Comparison of ENCODE assay signal across 34 cellular contexts in the genomic region with DNA sequence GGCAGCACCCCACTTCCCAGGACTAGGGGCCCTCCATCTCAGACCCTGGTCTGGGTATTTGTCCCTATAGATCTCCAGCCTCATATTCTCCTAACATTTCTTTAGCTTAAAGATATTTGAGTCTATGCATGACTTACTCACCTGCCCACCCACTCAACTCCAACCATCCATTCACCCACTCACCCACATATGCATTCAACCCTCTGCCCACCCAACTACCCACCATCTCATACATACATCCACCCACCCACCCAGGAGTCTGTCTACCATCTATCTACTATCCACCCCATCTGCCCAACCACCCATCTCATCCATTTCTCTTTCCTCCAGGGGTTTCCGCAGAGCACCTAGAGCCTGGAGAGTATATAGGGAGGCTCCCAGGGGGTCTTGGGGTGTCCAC. TPM values are rescaled to one million over a fixed set of nuclear protein-coding genes. Genes with fewer than 3 reads are reported as not detected.
DNase-seq lines count a peak whose midpoint lies in the region; TF ChIP-seq lines count a peak whose summit lies in the region.
"Had no signal": no experiment of that assay in that cellular context is flagged by ENCODE, and none has a peak within 500 bp of the region (broad histone marks: within the 10 kb centered on the region; RNA-seq: fewer than 3 reads in every experiment).

No MANE protein-coding gene starts in this region.

- H3K9ac ChIP-seq in OCI-LY3 (ENCODE audit: low read length) = no peak overlapping the region
- H3K9ac ChIP-seq: BLaER1; BLaER1 treated with 17β-estradiol and CSF1 and Interleukin-3, amounts not matched to agents 10 nM and 100 nM had no signal

- H3K4me1 Mint-ChIP-seq in dendritic cell treated with granulocyte-macrophage colony-stimulating factor and Interleukin-4, amounts not matched to agents 40 ng/mL and 50 ng/mL, for 4 days (ENCODE audit: low read depth) = peaks cover 50% of the 10 kb centered on the region
- H3K4me1 Mint-ChIP-seq: B cell; CD4-positive, alpha-beta memory T cell; CD4-positive, CD25-positive, alpha-beta regulatory T cell; CD8-positive, alpha-beta memory T cell had no signal

- TF ChIP-seq CTCF in HEK293 (tag by site-specific recombination; IDR thresholded peaks at IDR 0.05) (no peak), OCI-LY3 (IDR thresholded peaks at IDR 0.05; ENCODE audit: low read depth, low read length) (no peak), esophagus squamous epithelium (IDR thresholded peaks at IDR 0.05) (no peak), GM13977 (IDR thresholded peaks at IDR 0.05; ENCODE audit: extremely low read depth, insufficient read depth, missing control alignments) (no peak)

- CTCF ChIA-PET in HEK293 (lab: Yijun Ruan, JAX) = interaction anchor here (0.7 to 1.4 kb wide), 2 partner anchors 10 to 99 kb away, joined by 3 to 5 read pairs; no protein-coding TSS in a partner anchor

- no peaks in the 10 kb centered on the region for H3K79me2 ChIP-seq in OCI-LY3 (ENCODE audit: low read length)

- no peak overlapping the region for H3K4me3 ChIP-seq in HEK293 (ENCODE audit: low read depth, low read length)
- no peak overlapping the region for H3K4me3 ChIP-seq in OCI-LY3 (ENCODE audit: low read length)
- H3K4me3 ChIP-seq in esophagus squamous epithelium = no peak overlapping the region
- H3K4me3 ChIP-seq: A549; BLaER1; BLaER1 treated with 17β-estradiol and CSF1 and Interleukin-3, amounts not matched to agents 10 nM and 100 nM had no signal

- intact Hi-C loops in dendritic cell treated with granulocyte-macrophage colony-stimulating factor and Interleukin-4, amounts not matched to agents 40 ng/mL and 50 ng/mL, for 4 days (cut with micrococcal nuclease) = no loop called here
- intact Hi-C loops in esophagus squamous epithelium (cut with DNase I) = no loop called here

- H3K27me3 ChIP-seq in OCI-LY3 (ENCODE audit: low read depth, low read length) = no peaks in the 10 kb centered on the region
- H3K27me3 ChIP-seq in esophagus squamous epithelium = peaks cover 0 to 48% (median 0%) of the 10 kb centered on the region in 4 donors
- H3K27me3 ChIP-seq: BE2C; BLaER1; BLaER1 treated with 17β-estradiol and CSF1 and Interleukin-3, amounts not matched to agents 10 nM and 100 nM had no signal

- no peaks in the 10 kb centered on the region for H3K4me1 ChIP-seq in HEK293 (ENCODE audit: control insufficient read depth, insufficient read depth, low read length)
- peaks cover 22% of the 10 kb centered on the region for H3K4me1 ChIP-seq in OCI-LY3 (ENCODE audit: low read length)
- peaks cover 0 to 12% (median 0%) of the 10 kb centered on the region in 3 donors for H3K4me1 ChIP-seq in esophagus squamous epithelium
- H3K4me1 ChIP-seq: A549, BE2C, Caco-2 had no signal

- H3K9me3 Mint-ChIP-seq in dendritic cell treated with granulocyte-macrophage colony-stimulating factor and Interleukin-4, amounts not matched to agents 40 ng/mL and 50 ng/mL, for 4 days = no peaks in the 10 kb centered on the region
- H3K9me3 Mint-ChIP-seq: CD4-positive, alpha-beta memory T cell; CD4-positive, alpha-beta T cell; CD4-positive, CD25-positive, alpha-beta regulatory T cell; CD8-positive, alpha-beta memory T cell; CD8-positive, alpha-beta T cell had no signal

- no peak overlapping the region for H3K4me3 Mint-ChIP-seq in dendritic cell treated with granulocyte-macrophage colony-stimulating factor and Interleukin-4, amounts not matched to agents 40 ng/mL and 50 ng/mL, for 4 days
- H3K4me3 Mint-ChIP-seq: B cell; CD4-positive, alpha-beta memory T cell; CD4-positive, alpha-beta T cell; CD4-positive, CD25-positive, alpha-beta regulatory T cell; CD8-positive, alpha-beta memory T cell; CD8-positive, alpha-beta T cell had no signal

- TF ChIP-seq POLR2A in esophagus squamous epithelium (IDR thresholded peaks at IDR 0.05) = no peak

- DNase-seq in esophagus squamous epithelium (lab: John Stamatoyannopoulos, UW) (no peak), GM13977 (ENCODE audit: low spot score) (no peak), T1000 (lab: John Stamatoyannopoulos, UW) (no peak)
- DNase-seq: 8988T; ACHN; AML-193; BE2C; C1 segment of cervical spinal cord; Caco-2; Calu3; CD4-positive, alpha-beta memory T cell; CD4-positive, alpha-beta T cell; CD4-positive, CD25-positive, alpha-beta regulatory T cell; CD8-positive, alpha-beta memory T cell; CD8-positive, alpha-beta T cell; COR-L47; DMS 273 treated with DMSO at 0.1 percent for 48 hours; DMS153; DMS53; DMS79; DMS79 treated with DMSO at 0.1 percent for 48 hours; DND-41; EL had no signal

- POLR2A ChIA-PET in HEK293 (lab: Yijun Ruan, JAX) = no interaction called here

- H3K36me3 ChIP-seq in HEK293 (ENCODE audit: control insufficient read depth in 2 of 2, insufficient read depth in 1 of 2, low read length in 2 of 2) (no peaks in the 10 kb centered on the region), OCI-LY3 (replicated peaks; ENCODE audit: low read depth, low read length) (no peaks in the 10 kb centered on the region), esophagus squamous epithelium (no peaks in the 10 kb centered on the region)
- H3K36me3 ChIP-seq: BE2C; BLaER1; BLaER1 treated with 17β-estradiol and CSF1 and Interleukin-3, amounts not matched to agents 10 nM and 100 nM had no signal

- H3K27me3 Mint-ChIP-seq in dendritic cell treated with granulocyte-macrophage colony-stimulating factor and Interleukin-4, amounts not matched to agents 40 ng/mL and 50 ng/mL, for 4 days = peaks cover 27% of the 10 kb centered on the region
- H3K27me3 Mint-ChIP-seq: CD4-positive, alpha-beta T cell had no signal

- no peaks in the 10 kb centered on the region for H4K20me1 ChIP-seq in OCI-LY3 (ENCODE audit: insufficient read depth, low read length)
- H4K20me1 ChIP-seq: BLaER1 had no signal

- H3K27ac ChIP-seq in HEK293 (ENCODE audit: extremely low read depth, low read depth, low read length) = no peak overlapping the region
- no peak overlapping the region for H3K27ac ChIP-seq in OCI-LY3 (ENCODE audit: low read length)
- no peak overlapping the region for H3K27ac ChIP-seq in esophagus squamous epithelium
- H3K27ac ChIP-seq: 22Rv1; A549; BLaER1; BLaER1 treated with 17β-estradiol and CSF1 and Interleukin-3, amounts not matched to agents 10 nM and 100 nM; C4-2B had no signal

- peak overlapping the region; percentile 9; the same call in 1 of the 2 replicates for H3K4me2 ChIP-seq in OCI-LY3 (ENCODE audit: low read length)
- H3K4me2 ChIP-seq: A549, BLaER1 had no signal

- H3K9me3 ChIP-seq in HEK293 (ENCODE audit: control insufficient read depth, insufficient read depth, low read depth, low read length) (no peaks in the 10 kb centered on the region), OCI-LY3 (ENCODE audit: insufficient read depth, low read length) (no peaks in the 10 kb centered on the region), esophagus squamous epithelium (no peaks in the 10 kb centered on the region)
- H3K9me3 ChIP-seq: A549; BE2C; BLaER1; BLaER1 treated with 17β-estradiol and CSF1 and Interleukin-3, amounts not matched to agents 10 nM and 100 nM; Caco-2 had no signal

- 90 to 100% methylated on average over 1 of the region's 1 CpG for WGBS in esophagus squamous epithelium, 2 donors

- no peaks in the 10 kb centered on the region for H3K36me3 Mint-ChIP-seq in dendritic cell treated with granulocyte-macrophage colony-stimulating factor and Interleukin-4, amounts not matched to agents 40 ng/mL and 50 ng/mL, for 4 days (ENCODE audit: low read depth)
- H3K36me3 Mint-ChIP-seq: CD14-positive monocyte; CD4-positive, alpha-beta memory T cell; CD4-positive, CD25-positive, alpha-beta regulatory T cell; CD8-positive, alpha-beta memory T cell; CD8-positive, alpha-beta T cell had no signal

- peak overlapping the region; percentile 48 for H3K27ac Mint-ChIP-seq in dendritic cell treated with granulocyte-macrophage colony-stimulating factor and Interleukin-4, amounts not matched to agents 40 ng/mL and 50 ng/mL, for 4 days
- H3K27ac Mint-ChIP-seq: B cell; CD14-positive monocyte; CD4-positive, alpha-beta T cell; CD8-positive, alpha-beta T cell had no signal

- H2AFZ ChIP-seq in OCI-LY3 (ENCODE audit: low read depth, low read length) = no peak overlapping the region

- in situ Hi-C loops in GM13977 (cut with MboI; ENCODE audit: low pct_unique_long_range_greater_than_20kb, low sequenced_read_pairs, unreplicated experiment) = no loop called here

TF ChIP-seq in HEK293, 187 proteins besides CTCF, POLR2A, EP300 and RAD21:
- TF ChIP-seq EGR2 (tag by site-specific recombination; IDR thresholded peaks at IDR 0.05; ENCODE audit: low read depth) = peak; percentile 99
- TF ChIP-seq ZFHX2 (tag by site-specific recombination; conservative IDR thresholded peaks at IDR 0.05) = peak; percentile 97
- no peak for TF ChIP-seq ZFP37 (tag by site-specific recombination; IDR thresholded peaks at IDR 0.05)

RNA-seq across cellular contexts. Expression of a gene that starts 42.7 kb away (rescaled TPM):
- total RNA-seq in esophagus squamous epithelium = 10 to 100 TPM; 12.3 to 29.6 (median 16.7) TPM
- total RNA-seq: A172 had no signal

RNA-seq across cellular contexts. Expression of a gene that starts 52.8 kb away (rescaled TPM):
- total RNA-seq in esophagus squamous epithelium = not detected
- total RNA-seq: B cell; CD4-positive, alpha-beta memory T cell; CD4-positive, alpha-beta T cell; CD4-positive, CD25-positive, alpha-beta regulatory T cell; CD8-positive, alpha-beta memory T cell; CD8-positive, alpha-beta T cell had no signal
